ENCODE assay signal across 1 cellular context in genomic region chr4:2418652-2419571, GRCh38.
A peak's percentile ranks its signal among the peaks of the same experiment; 100 is the strongest.
TF ChIP-seq lines count a peak whose summit lies in the region.

Gene CFAP99 (plus strand): TSS chr4:2418955.

TF ChIP-seq in HepG2, 621 proteins besides CTCF, POLR2A, EP300 and RAD21 (continued from another document and continues in another):
- TF ChIP-seq ZNF678 (CRISPR knock-in tag; IDR thresholded peaks at IDR 0.05) (no peak), DNMT3B (CRISPR knock-in tag; conservative IDR thresholded peaks at IDR 0.05) (no peak), ZFP37 (CRISPR knock-in tag; IDR thresholded peaks at IDR 0.05; ENCODE audit: borderline replicate concordance) (no peak), ZNF30 (CRISPR knock-in tag; IDR thresholded peaks at IDR 0.05) (no peak), GLI4 (CRISPR knock-in tag; IDR thresholded peaks at IDR 0.05; ENCODE audit: borderline replicate concordance) (no peak), KLF13 (CRISPR knock-in tag; IDR thresholded peaks at IDR 0.05) (no peak), PRPF4 (IDR thresholded peaks at IDR 0.05; ENCODE audit: low read depth, low read length, poor library complexity, severe bottlenecking) (no peak), CREB1 (IDR thresholded peaks at IDR 0.05) (peak; percentile 88), CREB1 (CRISPR knock-in tag; IDR thresholded peaks at IDR 0.05) (peak; percentile 83), KMT2B (CRISPR knock-in tag; IDR thresholded peaks at IDR 0.05) (no peak), AKNA (CRISPR knock-in tag; IDR thresholded peaks at IDR 0.05; ENCODE audit: borderline replicate concordance) (no peak), ZNF761 (CRISPR knock-in tag; conservative IDR thresholded peaks at IDR 0.05) (no peak), MLXIP (CRISPR knock-in tag; IDR thresholded peaks at IDR 0.05; ENCODE audit: borderline replicate concordance) (no peak), ZNF207 (IDR thresholded peaks at IDR 0.05; ENCODE audit: borderline replicate concordance) (no peak), NCOA5 (CRISPR knock-in tag; IDR thresholded peaks at IDR 0.05) (no peak), FOSL1 (CRISPR knock-in tag; IDR thresholded peaks at IDR 0.05; ENCODE audit: borderline replicate concordance) (no peak), MAF1 (CRISPR knock-in tag; IDR thresholded peaks at IDR 0.05; ENCODE audit: borderline replicate concordance) (no peak), ZNF674 (CRISPR knock-in tag; IDR thresholded peaks at IDR 0.05; ENCODE audit: low read depth) (no peak), TRIM24 (CRISPR knock-in tag; IDR thresholded peaks at IDR 0.05) (no peak), ZNF878 (CRISPR knock-in tag; IDR thresholded peaks at IDR 0.05) (no peak), MBD4 (IDR thresholded peaks at IDR 0.05; ENCODE audit: borderline replicate concordance, low read length) (no peak), NR2C2 (CRISPR knock-in tag; IDR thresholded peaks at IDR 0.05; ENCODE audit: borderline replicate concordance) (peak; percentile 77), ZNF333 (CRISPR knock-in tag; IDR thresholded peaks at IDR 0.05; ENCODE audit: borderline replicate concordance) (no peak), THRA (CRISPR knock-in tag; IDR thresholded peaks at IDR 0.05; ENCODE audit: borderline replicate concordance) (no peak), NONO (IDR thresholded peaks at IDR 0.05) (no peak), NONO (CRISPR knock-in tag; conservative IDR thresholded peaks at IDR 0.05) (0 out of 2 replicates have a peak, but pooled peaks have one; percentile 37), GFI1 (CRISPR knock-in tag; IDR thresholded peaks at IDR 0.05; ENCODE audit: borderline replicate concordance) (no peak), SMAD9 (CRISPR knock-in tag; IDR thresholded peaks at IDR 0.05) (no peak)
- TF ChIP-seq, protein P1, sequence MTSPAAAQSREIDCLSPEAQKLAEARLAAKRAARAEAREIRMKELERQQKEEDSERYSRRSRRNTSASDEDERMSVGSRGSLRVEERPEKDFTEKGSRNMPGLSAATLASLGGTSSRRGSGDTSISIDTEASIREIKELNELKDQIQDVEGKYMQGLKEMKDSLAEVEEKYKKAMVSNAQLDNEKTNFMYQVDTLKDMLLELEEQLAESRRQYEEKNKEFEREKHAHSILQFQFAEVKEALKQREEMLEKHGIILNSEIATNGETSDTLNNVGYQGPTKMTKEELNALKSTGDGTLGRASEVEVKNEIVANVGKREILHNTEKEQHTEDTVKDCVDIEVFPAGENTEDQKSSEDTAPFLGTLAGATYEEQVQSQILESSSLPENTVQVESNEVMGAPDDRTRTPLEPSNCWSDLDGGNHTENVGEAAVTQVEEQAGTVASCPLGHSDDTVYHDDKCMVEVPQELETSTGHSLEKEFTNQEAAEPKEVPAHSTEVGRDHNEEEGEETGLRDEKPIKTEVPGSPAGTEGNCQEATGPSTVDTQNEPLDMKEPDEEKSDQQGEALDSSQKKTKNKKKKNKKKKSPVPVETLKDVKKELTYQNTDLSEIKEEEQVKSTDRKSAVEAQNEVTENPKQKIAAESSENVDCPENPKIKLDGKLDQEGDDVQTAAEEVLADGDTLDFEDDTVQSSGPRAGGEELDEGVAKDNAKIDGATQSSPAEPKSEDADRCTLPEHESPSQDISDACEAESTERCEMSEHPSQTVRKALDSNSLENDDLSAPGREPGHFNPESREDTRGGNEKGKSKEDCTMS (CRISPR knock-in tag; conservative IDR thresholded peaks at IDR 0.05): no peak
- TF ChIP-seq, protein P2, sequence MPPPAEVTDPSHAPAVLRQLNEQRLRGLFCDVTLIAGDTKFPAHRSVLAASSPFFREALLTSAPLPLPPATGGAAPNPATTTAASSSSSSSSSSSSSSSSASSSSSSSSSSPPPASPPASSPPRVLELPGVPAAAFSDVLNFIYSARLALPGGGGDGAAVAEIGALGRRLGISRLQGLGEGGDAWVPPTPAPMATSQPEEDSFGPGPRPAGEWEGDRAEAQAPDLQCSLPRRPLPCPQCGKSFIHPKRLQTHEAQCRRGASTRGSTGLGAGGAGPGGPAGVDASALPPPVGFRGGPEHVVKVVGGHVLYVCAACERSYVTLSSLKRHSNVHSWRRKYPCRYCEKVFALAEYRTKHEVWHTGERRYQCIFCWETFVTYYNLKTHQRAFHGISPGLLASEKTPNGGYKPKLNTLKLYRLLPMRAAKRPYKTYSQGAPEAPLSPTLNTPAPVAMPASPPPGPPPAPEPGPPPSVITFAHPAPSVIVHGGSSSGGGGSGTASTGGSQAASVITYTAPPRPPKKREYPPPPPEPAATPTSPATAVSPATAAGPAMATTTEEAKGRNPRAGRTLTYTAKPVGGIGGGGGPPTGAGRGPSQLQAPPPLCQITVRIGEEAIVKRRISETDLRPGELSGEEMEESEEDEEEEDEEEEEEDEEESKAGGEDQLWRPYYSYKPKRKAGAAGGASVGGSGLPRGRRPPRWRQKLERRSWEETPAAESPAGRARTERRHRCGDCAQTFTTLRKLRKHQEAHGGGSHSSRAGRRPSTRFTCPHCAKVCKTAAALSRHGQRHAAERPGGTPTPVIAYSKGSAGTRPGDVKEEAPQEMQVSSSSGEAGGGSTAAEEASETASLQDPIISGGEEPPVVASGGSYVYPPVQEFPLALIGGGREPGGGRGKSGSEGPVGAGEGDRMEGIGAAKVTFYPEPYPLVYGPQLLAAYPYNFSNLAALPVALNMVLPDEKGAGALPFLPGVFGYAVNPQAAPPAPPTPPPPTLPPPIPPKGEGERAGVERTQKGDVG (CRISPR knock-in tag; IDR thresholded peaks at IDR 0.05; ENCODE audit: borderline replicate concordance): no peak
- TF ChIP-seq, protein P3, sequence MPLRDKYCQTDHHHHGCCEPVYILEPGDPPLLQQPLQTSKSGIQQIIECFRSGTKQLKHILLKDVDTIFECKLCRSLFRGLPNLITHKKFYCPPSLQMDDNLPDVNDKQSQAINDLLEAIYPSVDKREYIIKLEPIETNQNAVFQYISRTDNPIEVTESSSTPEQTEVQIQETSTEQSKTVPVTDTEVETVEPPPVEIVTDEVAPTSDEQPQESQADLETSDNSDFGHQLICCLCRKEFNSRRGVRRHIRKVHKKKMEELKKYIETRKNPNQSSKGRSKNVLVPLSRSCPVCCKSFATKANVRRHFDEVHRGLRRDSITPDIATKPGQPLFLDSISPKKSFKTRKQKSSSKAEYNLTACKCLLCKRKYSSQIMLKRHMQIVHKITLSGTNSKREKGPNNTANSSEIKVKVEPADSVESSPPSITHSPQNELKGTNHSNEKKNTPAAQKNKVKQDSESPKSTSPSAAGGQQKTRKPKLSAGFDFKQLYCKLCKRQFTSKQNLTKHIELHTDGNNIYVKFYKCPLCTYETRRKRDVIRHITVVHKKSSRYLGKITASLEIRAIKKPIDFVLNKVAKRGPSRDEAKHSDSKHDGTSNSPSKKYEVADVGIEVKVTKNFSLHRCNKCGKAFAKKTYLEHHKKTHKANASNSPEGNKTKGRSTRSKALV (CRISPR knock-in tag; IDR thresholded peaks at IDR 0.05): no peak
- TF ChIP-seq, protein P4, sequence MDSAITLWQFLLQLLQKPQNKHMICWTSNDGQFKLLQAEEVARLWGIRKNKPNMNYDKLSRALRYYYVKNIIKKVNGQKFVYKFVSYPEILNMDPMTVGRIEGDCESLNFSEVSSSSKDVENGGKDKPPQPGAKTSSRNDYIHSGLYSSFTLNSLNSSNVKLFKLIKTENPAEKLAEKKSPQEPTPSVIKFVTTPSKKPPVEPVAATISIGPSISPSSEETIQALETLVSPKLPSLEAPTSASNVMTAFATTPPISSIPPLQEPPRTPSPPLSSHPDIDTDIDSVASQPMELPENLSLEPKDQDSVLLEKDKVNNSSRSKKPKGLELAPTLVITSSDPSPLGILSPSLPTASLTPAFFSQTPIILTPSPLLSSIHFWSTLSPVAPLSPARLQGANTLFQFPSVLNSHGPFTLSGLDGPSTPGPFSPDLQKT (CRISPR knock-in tag; IDR thresholded peaks at IDR 0.05; ENCODE audit: borderline replicate concordance): no peak
- TF ChIP-seq, protein P5, sequence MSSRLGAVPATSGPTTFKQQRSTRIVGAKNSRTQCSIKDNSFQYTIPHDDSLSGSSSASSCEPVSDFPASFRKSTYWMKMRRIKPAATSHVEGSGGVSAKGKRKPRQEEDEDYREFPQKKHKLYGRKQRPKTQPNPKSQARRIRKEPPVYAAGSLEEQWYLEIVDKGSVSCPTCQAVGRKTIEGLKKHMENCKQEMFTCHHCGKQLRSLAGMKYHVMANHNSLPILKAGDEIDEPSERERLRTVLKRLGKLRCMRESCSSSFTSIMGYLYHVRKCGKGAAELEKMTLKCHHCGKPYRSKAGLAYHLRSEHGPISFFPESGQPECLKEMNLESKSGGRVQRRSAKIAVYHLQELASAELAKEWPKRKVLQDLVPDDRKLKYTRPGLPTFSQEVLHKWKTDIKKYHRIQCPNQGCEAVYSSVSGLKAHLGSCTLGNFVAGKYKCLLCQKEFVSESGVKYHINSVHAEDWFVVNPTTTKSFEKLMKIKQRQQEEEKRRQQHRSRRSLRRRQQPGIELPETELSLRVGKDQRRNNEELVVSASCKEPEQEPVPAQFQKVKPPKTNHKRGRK (CRISPR knock-in tag; IDR thresholded peaks at IDR 0.05): no peak
- TF ChIP-seq, protein P6, sequence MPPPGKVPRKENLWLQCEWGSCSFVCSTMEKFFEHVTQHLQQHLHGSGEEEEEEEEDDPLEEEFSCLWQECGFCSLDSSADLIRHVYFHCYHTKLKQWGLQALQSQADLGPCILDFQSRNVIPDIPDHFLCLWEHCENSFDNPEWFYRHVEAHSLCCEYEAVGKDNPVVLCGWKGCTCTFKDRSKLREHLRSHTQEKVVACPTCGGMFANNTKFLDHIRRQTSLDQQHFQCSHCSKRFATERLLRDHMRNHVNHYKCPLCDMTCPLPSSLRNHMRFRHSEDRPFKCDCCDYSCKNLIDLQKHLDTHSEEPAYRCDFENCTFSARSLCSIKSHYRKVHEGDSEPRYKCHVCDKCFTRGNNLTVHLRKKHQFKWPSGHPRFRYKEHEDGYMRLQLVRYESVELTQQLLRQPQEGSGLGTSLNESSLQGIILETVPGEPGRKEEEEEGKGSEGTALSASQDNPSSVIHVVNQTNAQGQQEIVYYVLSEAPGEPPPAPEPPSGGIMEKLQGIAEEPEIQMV (CRISPR knock-in tag; IDR thresholded peaks at IDR 0.05; ENCODE audit: low read depth): no peak
- TF ChIP-seq, protein P7, sequence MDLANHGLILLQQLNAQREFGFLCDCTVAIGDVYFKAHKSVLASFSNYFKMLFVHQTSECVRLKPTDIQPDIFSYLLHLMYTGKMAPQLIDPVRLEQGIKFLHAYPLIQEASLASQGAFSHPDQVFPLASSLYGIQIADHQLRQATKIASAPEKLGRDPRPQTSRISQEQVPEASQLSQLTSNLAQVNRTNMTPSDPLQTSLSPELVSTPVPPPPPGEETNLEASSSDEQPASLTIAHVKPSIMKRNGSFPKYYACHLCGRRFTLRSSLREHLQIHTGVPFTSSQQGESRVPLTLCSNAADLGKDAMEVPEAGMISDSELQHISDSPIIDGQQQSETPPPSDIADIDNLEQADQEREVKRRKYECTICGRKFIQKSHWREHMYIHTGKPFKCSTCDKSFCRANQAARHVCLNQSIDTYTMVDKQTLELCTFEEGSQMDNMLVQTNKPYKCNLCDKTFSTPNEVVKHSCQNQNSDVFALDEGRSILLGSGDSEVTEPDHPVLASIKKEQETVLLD (CRISPR knock-in tag; IDR thresholded peaks at IDR 0.05; ENCODE audit: low read depth): no peak
